ENCODE assay signal across 8 cellular contexts in genomic region chr10:43595739-43596298, GRCh38. TPM values are rescaled to one million over a fixed set of nuclear protein-coding genes. Genes with fewer than 3 reads are reported as not detected.
DNase-seq lines count a peak whose midpoint lies in the region; ATAC-seq and TF ChIP-seq lines count a peak whose summit lies in the region.

No MANE protein-coding gene starts in this region.

- H2BK5ac ChIP-seq in mesendoderm (ENCODE audit: low read length): no peak overlapping the region

- TF ChIP-seq CTCF in DND-41 (IDR thresholded peaks at IDR 0.05; ENCODE audit: borderline replicate concordance, extremely low read depth, low read length, poor library complexity, severe bottlenecking): no peak

- no peak overlapping the region for H3K18ac ChIP-seq in mesendoderm (ENCODE audit: low read length)

- H3K4ac ChIP-seq in mesendoderm (ENCODE audit: low read depth, low read length): no peak overlapping the region

- no peak overlapping the region for H3K23ac ChIP-seq in mesendoderm (ENCODE audit: low read length)

- DNase-seq in DND-41: no peak
- DNase-seq in KBM-7: peak; percentile 63
- peak; percentile 3 for DNase-seq in central memory CD4-positive, alpha-beta T cell
- DNase-seq in mesendoderm: no peak
- DNase-seq in SKM-1 (lab: John Stamatoyannopoulos, UW; ENCODE audit: unreplicated experiment): no peak
- DNase-seq in NCI-H2227 (lab: John Stamatoyannopoulos, UW; ENCODE audit: unreplicated experiment): no peak
- no peak for DNase-seq in NCI-H345 treated with DMSO at 0.1 percent for 48 hours (lab: John Stamatoyannopoulos, UW; ENCODE audit: unreplicated experiment)

- peaks cover 20% of the 10 kb centered on the region for H3K4me1 ChIP-seq in DND-41 (ENCODE audit: insufficient read depth, low read length)
- no peaks in the 10 kb centered on the region for H3K4me1 ChIP-seq in mesendoderm (ENCODE audit: control insufficient read depth, low read depth, low read length)

- H2BK120ac ChIP-seq in mesendoderm (ENCODE audit: low read depth, low read length): no peak overlapping the region

- no peaks in the 10 kb centered on the region for H4K20me1 ChIP-seq in DND-41 (ENCODE audit: insufficient read depth, low read length)

- no peak overlapping the region for H4K5ac ChIP-seq in mesendoderm (ENCODE audit: low read length)

- no peak overlapping the region for H2BK15ac ChIP-seq in mesendoderm (replicated peaks; ENCODE audit: low read depth)

- no peaks in the 10 kb centered on the region for H3K79me1 ChIP-seq in mesendoderm (ENCODE audit: low read length)

- H3K9ac ChIP-seq in DND-41 (ENCODE audit: low read depth, low read length) (peak overlapping the region; percentile 24; the same call in 1 of the 2 replicates), mesendoderm (ENCODE audit: low read length) (no peak overlapping the region)

- in situ Hi-C loops in KBM-7 (cut with MboI; ENCODE audit: low pct_unique_long_range_greater_than_20kb, low sequenced_read_pairs): no loop called here

- H3K27ac ChIP-seq in DND-41 (ENCODE audit: low read length) (peak overlapping the region; percentile 3), mesendoderm (ENCODE audit: low read depth, low read length) (no peak overlapping the region)

- no peak overlapping the region for H3K4me3 ChIP-seq in DND-41 (ENCODE audit: low read depth in 1 of 2, low read length in 2 of 2)
- H3K4me3 ChIP-seq in mesendoderm (ENCODE audit: low read length): no peak overlapping the region

- ATAC-seq in DND-41 (ENCODE audit: insufficient read depth, low read depth) (peak; percentile 59), GM21515 (IDR thresholded peaks at IDR 0.05; ENCODE audit: unreplicated experiment) (peak; percentile 69)

- H2AK5ac ChIP-seq in mesendoderm (ENCODE audit: low read length): no peak overlapping the region

- H3K27me3 ChIP-seq in DND-41 (ENCODE audit: insufficient read depth, low read length, poor library complexity): no peaks in the 10 kb centered on the region
- H3K27me3 ChIP-seq in mesendoderm (ENCODE audit: insufficient read depth, low read length, poor library complexity): no peaks in the 10 kb centered on the region

- H3K79me2 ChIP-seq in DND-41 (ENCODE audit: insufficient read depth, low read length) (no peaks in the 10 kb centered on the region), mesendoderm (ENCODE audit: control insufficient read depth, insufficient read depth, low read length) (no peaks in the 10 kb centered on the region)

- no peak overlapping the region for H4K8ac ChIP-seq in mesendoderm (ENCODE audit: low read depth, low read length)

- H3K9me3 ChIP-seq in DND-41 (ENCODE audit: insufficient read depth, low read length, severe bottlenecking): peaks cover 9% of the 10 kb centered on the region

- WGBS in mesendoderm (ENCODE audit: extremely low coverage, insufficient coverage, low lambda C conversion rate): no CpG with 5 or more reads among the region's 7 CpGs

- H3K36me3 ChIP-seq in DND-41 (ENCODE audit: insufficient read depth, low read length): no peaks in the 10 kb centered on the region
- H3K36me3 ChIP-seq in mesendoderm (ENCODE audit: control insufficient read depth, insufficient read depth, low read length): no peaks in the 10 kb centered on the region

- H2AFZ ChIP-seq in DND-41 (ENCODE audit: low read depth, low read length): peak overlapping the region; percentile 75

- no peak overlapping the region for H3K56ac ChIP-seq in mesendoderm (ENCODE audit: low read length)

- H3K4me2 ChIP-seq in DND-41 (ENCODE audit: insufficient read depth, low read length) (peak overlapping the region; percentile 62), mesendoderm (ENCODE audit: low read length) (no peak overlapping the region)

RNA-seq across cellular contexts. Expression of gene ZNF485, which starts 10.4 kb away (rescaled TPM):
- polyA plus RNA-seq in mesendoderm (2013, experiment 1 of 2): 4.3 TPM
- 4.6 TPM for polyA plus RNA-seq in mesendoderm (2013, experiment 2 of 2)

RNA-seq across cellular contexts. Expression of gene ZNF239, which starts 21.4 kb away (rescaled TPM):
- polyA plus RNA-seq in mesendoderm (2013, experiment 1 of 2): 11.9 TPM
- polyA plus RNA-seq in mesendoderm (2013, experiment 2 of 2): 11.7 TPM

RNA-seq across cellular contexts. Expression of gene ZNF32, which starts 52.9 kb away (rescaled TPM):
- polyA plus RNA-seq in mesendoderm (2013, experiment 1 of 2): 21.5 TPM
- polyA plus RNA-seq in mesendoderm (2013, experiment 2 of 2): 22.4 TPM

Comparison
In these comparisons a context has a peak if more than half of its experiments do, and no peak if none do; other contexts are left out.
1. DNase-seq: peak in KBM-7 (single experiment) and central memory CD4-positive, alpha-beta T cell (single experiment); none in DND-41 (single experiment), mesendoderm (single experiment), SKM-1 (single experiment), NCI-H2227 (single experiment) and NCI-H345 treated with DMSO at 0.1 percent for 48 hours (single experiment).